8 cellular contexts compared by ENCODE assay signal in genomic region chr22:31753634-31754471, GRCh38. TPM values are rescaled to one million over a fixed set of nuclear protein-coding genes. Genes with fewer than 3 reads are reported as not detected.
DNase-seq lines count a peak whose midpoint lies in the region; ATAC-seq and TF ChIP-seq lines count a peak whose summit lies in the region.

TSS of gene DEPDC5 (plus strand) at chr22:31754019. CDS start at chr22:31754922, 903 bp downstream.

- peaks cover 18% of the 10 kb centered on the region for H3K79me2 ChIP-seq in ACC112 (ENCODE audit: control insufficient read depth, insufficient read depth, low read length, unreplicated experiment)

- DNase-seq in NCI-H2227 (lab: John Stamatoyannopoulos, UW; ENCODE audit: unreplicated experiment) = peak; percentile 95
- DNase-seq in WERI-Rb-1 = peak; percentile 97
- peak; percentile 95 to 96 for DNase-seq in breast epithelium (ENCODE audit: low spot score in 2 of 2)

- H3K36me3 ChIP-seq in ACC112 (ENCODE audit: insufficient read depth, low read length) (no peaks in the 10 kb centered on the region), WERI-Rb-1 (peaks cover 6% of the 10 kb centered on the region), breast epithelium (no peaks in the 10 kb centered on the region)

- no peaks in the 10 kb centered on the region for H3K27me3 ChIP-seq in ACC112 (ENCODE audit: insufficient read depth, low read length)
- H3K27me3 ChIP-seq in WERI-Rb-1 (ENCODE audit: insufficient read depth, low read depth, severe bottlenecking) = no peaks in the 10 kb centered on the region
- H3K27me3 ChIP-seq in breast epithelium = no peaks in the 10 kb centered on the region

- H2AFZ ChIP-seq in ACC112 (ENCODE audit: low read length, unreplicated experiment) = peak within 1 kb of the TSS; percentile 96

- peak; percentile 28 for ATAC-seq in GM18870 (IDR thresholded peaks at IDR 0.05; ENCODE audit: unreplicated experiment)
- ATAC-seq in HG03108 (IDR thresholded peaks at IDR 0.05; ENCODE audit: unreplicated experiment) = peak; percentile 54

- intact Hi-C loops in breast epithelium (cut with DNase I; ENCODE audit: low total_unique reads) = no loop called here

- no peak for TF ChIP-seq CTCF in WERI-Rb-1 (IDR thresholded peaks at IDR 0.05; ENCODE audit: low read depth, low read length)
- TF ChIP-seq CTCF in breast epithelium (IDR thresholded peaks at IDR 0.05) = no peak

- H3K4me3 ChIP-seq in ACC112 (ENCODE audit: low read depth, low read length) (peak within 1 kb of the TSS; percentile 94), WERI-Rb-1 (ENCODE audit: low read depth, low read length) (peak within 1 kb of the TSS; percentile 83), breast epithelium (peak within 1 kb of the TSS; percentile 74 to 87 (median 79)), iPS-18c (ENCODE audit: insufficient read depth, low read depth, low read length) (peak within 1 kb of the TSS; percentile 87), skin epidermis (peak within 1 kb of the TSS; percentile 77 to 88 (median 85))

- TF ChIP-seq POLR2A in breast epithelium (IDR thresholded peaks at IDR 0.05) = peak; percentile 73

- H3K9me3 ChIP-seq in WERI-Rb-1 (ENCODE audit: severe bottlenecking) = no peaks in the 10 kb centered on the region
- H3K9me3 ChIP-seq in breast epithelium = no peaks in the 10 kb centered on the region
- peaks cover 3% of the 10 kb centered on the region for H3K9me3 ChIP-seq in iPS-18c (ENCODE audit: control insufficient read depth, insufficient read depth, low read length)

- peak within 1 kb of the TSS; percentile 97 for H3K27ac ChIP-seq in ACC112 (ENCODE audit: low read depth, low read length)
- H3K27ac ChIP-seq in WERI-Rb-1 = peak within 1 kb of the TSS; percentile 92
- H3K27ac ChIP-seq in breast epithelium = peak within 1 kb of the TSS; percentile 97
- peak within 1 kb of the TSS; percentile 61 to 98 (median 94) for H3K27ac ChIP-seq in skin epidermis

- H3K4me1 ChIP-seq in ACC112 (ENCODE audit: control insufficient read depth, insufficient read depth, low read length, unreplicated experiment) = peaks cover 28% of the 10 kb centered on the region
- peaks cover 0 to 12% of the 10 kb centered on the region in 2 donors for H3K4me1 ChIP-seq in breast epithelium

RNA-seq across cellular contexts. Expression of gene DEPDC5, which starts in this region (rescaled TPM):
- total RNA-seq in breast epithelium = 10 to 100 TPM; 13.6 to 20.0 (median 16.1) TPM

Comparison
In these comparisons a context has a peak if more than half of its experiments do, and no peak if none do; other contexts are left out.
1. Peak in every context shown above with its lines: DNase-seq, ATAC-seq, H3K4me3 ChIP-seq and H3K27ac ChIP-seq.